19 cellular contexts compared by ENCODE assay signal in the genomic region with DNA sequence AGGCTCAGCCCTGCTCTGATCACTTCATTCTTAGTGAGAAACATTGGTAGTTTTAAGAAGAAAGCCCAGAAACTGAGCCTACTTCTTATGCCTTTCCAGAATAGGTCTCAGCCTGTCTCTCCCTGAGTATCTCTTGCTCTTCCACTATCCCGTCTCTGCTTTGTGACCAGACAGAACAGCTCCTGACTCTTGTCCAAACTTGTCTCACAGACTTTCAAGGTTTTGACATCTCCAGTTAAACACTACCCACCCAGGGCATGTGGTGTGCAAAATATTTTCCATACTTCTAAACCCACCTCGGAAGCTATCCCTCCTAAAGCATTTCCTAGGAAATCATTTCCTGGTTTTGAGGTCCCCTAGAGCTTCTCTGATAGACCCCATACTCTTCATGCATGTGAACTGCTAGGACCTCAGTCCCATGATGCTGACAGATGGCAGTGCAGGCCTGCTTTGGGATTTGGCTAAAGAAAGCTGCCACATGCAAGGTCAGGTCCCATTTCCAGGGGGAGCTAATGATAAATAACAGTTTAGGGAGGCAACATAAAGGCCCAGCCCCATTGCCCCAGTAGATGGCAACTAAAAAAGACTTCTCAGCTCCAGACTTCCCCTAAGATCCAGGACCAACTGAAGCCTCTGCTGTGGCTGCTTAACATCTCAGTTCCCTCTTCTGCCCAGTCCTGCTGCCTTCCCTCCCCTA.
"Had no signal": no experiment of that assay in that cellular context is flagged by ENCODE, and none has a peak within 500 bp of the region (broad histone marks: within the 10 kb centered on the region; RNA-seq: fewer than 3 reads in every experiment).

No MANE protein-coding gene starts in this region.

- H3K4me1 Mint-ChIP-seq: activated B cell treated with CpG ODN at 0.5 μM for 24 hours; activated CD4-positive, alpha-beta memory T cell treated with anti-CD3 and anti-CD28 coated beads, Interleukin-2, amount 10 ng/mL, durations not matched to agents 7 days and 5 days; activated CD8-positive, alpha-beta memory T cell treated with anti-CD3 and anti-CD28 coated beads, Interleukin-2, amount 10 ng/mL, durations not matched to agents 7 days and 5 days; activated naive CD8-positive, alpha-beta T cell treated with anti-CD3 and anti-CD28 coated beads, Interleukin-2, amount 10 ng/mL, durations not matched to agents 7 days and 5 days; activated T-helper 17 cell treated with anti-CD3 and anti-CD28 coated beads, Interleukin-2, amount 50 U/mL, for 72 hours had no signal

- ATAC-seq: activated CD8-positive, alpha-beta memory T cell treated with anti-CD3 and anti-CD28 coated beads, Interleukin-2, amount 10 ng/mL, durations not matched to agents 7 days and 5 days; activated T-helper 17 cell treated with anti-CD3 and anti-CD28 coated beads, Interleukin-2, amount 50 U/mL, for 72 hours; gastrocnemius medialis had no signal

- DNase-seq: activated B cell treated with CpG ODN at 0.5 μM for 24 hours; activated CD4-positive, alpha-beta memory T cell treated with anti-CD3 and anti-CD28 coated beads, Interleukin-2, amount 10 ng/mL, durations not matched to agents 7 days and 5 days; activated CD4-positive, alpha-beta T cell treated with anti-CD3 and anti-CD28 coated beads for 4 hours; activated CD8-positive, alpha-beta memory T cell treated with anti-CD3 and anti-CD28 coated beads, Interleukin-2, amount 10 ng/mL, durations not matched to agents 7 days and 5 days; activated naive CD4-positive, alpha-beta T cell; activated naive CD8-positive, alpha-beta T cell treated with anti-CD3 and anti-CD28 coated beads, Interleukin-2, amount 10 ng/mL, durations not matched to agents 7 days and 5 days; amygdala; caudate nucleus; erythroblast; gastrocnemius medialis; head of caudate nucleus; kidney glomerular epithelial cell; left ventricle myocardium inferior; stimulated activated CD4-positive, alpha-beta T cell treated with anti-CD3 and anti-CD28 coated beads, Interleukin-12 subunit alpha, Interleukin-12 subunit beta, amount 100 ng/mL, for 4 hours; stimulated activated CD4-positive, alpha-beta T cell treated with anti-CD3 and anti-CD28 coated beads, Interleukin-1b, Interleukin-23, amount 100 ng/mL, for 48 hours; stimulated activated naive CD4-positive, alpha-beta T cell treated with Interleukin-2 at 50 U/mL for 16 hours; thyroid gland had no signal

- H3K4me3 ChIP-seq: gastrocnemius medialis, left ventricle myocardium inferior, thyroid gland had no signal

- H3K4me3 Mint-ChIP-seq: activated B cell treated with CpG ODN at 0.5 μM for 24 hours; activated CD4-positive, alpha-beta memory T cell treated with anti-CD3 and anti-CD28 coated beads, Interleukin-2, amount 10 ng/mL, durations not matched to agents 7 days and 5 days; activated CD8-positive, alpha-beta memory T cell treated with anti-CD3 and anti-CD28 coated beads, Interleukin-2, amount 10 ng/mL, durations not matched to agents 7 days and 5 days; activated naive CD8-positive, alpha-beta T cell treated with anti-CD3 and anti-CD28 coated beads, Interleukin-2, amount 10 ng/mL, durations not matched to agents 7 days and 5 days; activated T-helper 17 cell treated with anti-CD3 and anti-CD28 coated beads, Interleukin-2, amount 50 U/mL, for 72 hours had no signal

- H3K27ac Mint-ChIP-seq: activated B cell treated with CpG ODN at 0.5 μM for 24 hours; activated CD4-positive, alpha-beta memory T cell treated with anti-CD3 and anti-CD28 coated beads, Interleukin-2, amount 10 ng/mL, durations not matched to agents 7 days and 5 days; activated CD8-positive, alpha-beta memory T cell treated with anti-CD3 and anti-CD28 coated beads, Interleukin-2, amount 10 ng/mL, durations not matched to agents 7 days and 5 days; activated naive CD8-positive, alpha-beta T cell treated with anti-CD3 and anti-CD28 coated beads, Interleukin-2, amount 10 ng/mL, durations not matched to agents 7 days and 5 days; activated T-helper 17 cell treated with anti-CD3 and anti-CD28 coated beads, Interleukin-2, amount 50 U/mL, for 72 hours; progenitor cell of endocrine pancreas had no signal

- H3K9me3 Mint-ChIP-seq: activated B cell treated with CpG ODN at 0.5 μM for 24 hours; activated CD4-positive, alpha-beta memory T cell treated with anti-CD3 and anti-CD28 coated beads, Interleukin-2, amount 10 ng/mL, durations not matched to agents 7 days and 5 days; activated naive CD8-positive, alpha-beta T cell treated with anti-CD3 and anti-CD28 coated beads, Interleukin-2, amount 10 ng/mL, durations not matched to agents 7 days and 5 days; activated T-helper 17 cell treated with anti-CD3 and anti-CD28 coated beads, Interleukin-2, amount 50 U/mL, for 72 hours had no signal

- H3K4me1 ChIP-seq: gastrocnemius medialis, left ventricle myocardium inferior, thyroid gland had no signal

- H3K36me3 Mint-ChIP-seq: activated CD8-positive, alpha-beta memory T cell treated with anti-CD3 and anti-CD28 coated beads, Interleukin-2, amount 10 ng/mL, durations not matched to agents 7 days and 5 days; activated naive CD8-positive, alpha-beta T cell treated with anti-CD3 and anti-CD28 coated beads, Interleukin-2, amount 10 ng/mL, durations not matched to agents 7 days and 5 days had no signal

- H3K27me3 ChIP-seq: thyroid gland had no signal

- H3K36me3 ChIP-seq: gastrocnemius medialis, left ventricle myocardium inferior, thyroid gland had no signal

- H3K9me3 ChIP-seq: gastrocnemius medialis, left ventricle myocardium inferior, thyroid gland had no signal

- H3K27ac ChIP-seq: gastrocnemius medialis, left ventricle myocardium inferior, thyroid gland had no signal
